ENCODE assay signal across 9 cellular contexts in genomic region chr14:77022219-77022852, GRCh38. TPM values are rescaled to one million over a fixed set of nuclear protein-coding genes. Genes with fewer than 3 reads are reported as not detected.
A peak's percentile ranks its signal among the peaks of the same experiment; 100 is the strongest.
DNase-seq lines count a peak whose midpoint lies in the region; ATAC-seq, FAIRE-seq and TF ChIP-seq lines count a peak whose summit lies in the region.
"Had no signal": no experiment of that assay in that cellular context is flagged by ENCODE, and none has a peak within 500 bp of the region (broad histone marks: within the 10 kb centered on the region; RNA-seq: fewer than 3 reads in every experiment).

No MANE protein-coding gene starts in this region.

- no peaks in the 10 kb centered on the region for H3K9me3 Mint-ChIP-seq in T-cell
- H3K9me3 Mint-ChIP-seq in naive thymus-derived CD8-positive, alpha-beta T cell: no peaks in the 10 kb centered on the region

- FAIRE-seq in D721Med (lab: Jason Lieb, UNC): no peak

- ATAC-seq in HG03039 (IDR thresholded peaks at IDR 0.05; ENCODE audit: unreplicated experiment) (peak; percentile 45), T-cell (replicated peaks in 1 of 4) (no peak), GM19324 (IDR thresholded peaks at IDR 0.05; ENCODE audit: low FRiP score, unreplicated experiment) (no peak)
- no peak for ATAC-seq in naive thymus-derived CD8-positive, alpha-beta T cell

- H3K36me3 Mint-ChIP-seq in T-cell: peaks cover 4% of the 10 kb centered on the region
- peaks cover 6 to 20% (median 6%) of the 10 kb centered on the region in 3 donors for H3K36me3 Mint-ChIP-seq in naive thymus-derived CD8-positive, alpha-beta T cell

- TF ChIP-seq CTCF in D721Med (IDR thresholded peaks at IDR 0.05; ENCODE audit: insufficient read depth, missing control alignments): no peak

- no peaks in the 10 kb centered on the region for H3K27me3 Mint-ChIP-seq in T-cell
- no peaks in the 10 kb centered on the region for H3K27me3 Mint-ChIP-seq in naive thymus-derived CD8-positive, alpha-beta T cell
- H3K27me3 Mint-ChIP-seq: B cell had no signal

- H3K4me1 Mint-ChIP-seq in T-cell: peaks cover 30 to 46% (median 38%) of the 10 kb centered on the region in 3 donors
- peaks cover 14 to 40% (median 37%) of the 10 kb centered on the region in 4 donors for H3K4me1 Mint-ChIP-seq in naive thymus-derived CD8-positive, alpha-beta T cell

- DNase-seq in NCI-H2171 treated with DMSO at 0.1 percent for 48 hours (lab: John Stamatoyannopoulos, UW): peak; percentile 75
- no peak for DNase-seq in NCI-H2171 (lab: John Stamatoyannopoulos, UW)
- DNase-seq in T-cell: no peak
- DNase-seq in naive thymus-derived CD8-positive, alpha-beta T cell: no peak
- no peak for DNase-seq in cerebellar nuclear complex (lab: John Stamatoyannopoulos, UW)
- DNase-seq in D721Med (ENCODE audit: insufficient read length, low spot score): no peak

- H3K4me3 Mint-ChIP-seq in T-cell: peak overlapping the region in 1 of 3 donors; percentile 76
- peak overlapping the region in 2 of 10 donors; percentile 7 to 45 for H3K4me3 Mint-ChIP-seq in naive thymus-derived CD8-positive, alpha-beta T cell
- H3K4me3 Mint-ChIP-seq: B cell had no signal

- CTCF ChIA-PET in T-cell (lab: Charles Lee): interaction anchor here (0.6 to 0.7 kb wide), 2 partner anchors 41 to 72 kb away, joined by 3 to 8 read pairs; no protein-coding TSS in a partner anchor

- H3K27ac Mint-ChIP-seq in T-cell: peak overlapping the region; percentile 84 to 85
- peak overlapping the region in 8 of 10 donors; percentile 0 to 72 (median 40) for H3K27ac Mint-ChIP-seq in naive thymus-derived CD8-positive, alpha-beta T cell
- H3K27ac Mint-ChIP-seq: B cell had no signal

- POLR2A ChIA-PET in T-cell (lab: Charles Lee): interaction anchor here in 1 of 2 donors (0.7 kb wide), 1 partner anchor 11 kb away, joined by 3 read pairs; no protein-coding TSS in a partner anchor
- POLR2A ChIA-PET in naive thymus-derived CD8-positive, alpha-beta T cell (lab: Charles Lee): interaction anchor here (0.7 to 12.3 kb wide), 2 partner anchors 21 to 154 kb away, joined by 3 to 309 read pairs; no protein-coding TSS in a partner anchor

RNA-seq across cellular contexts. Expression of gene IRF2BPL, which starts 6.2 kb away (rescaled TPM):
- 10 to 100 TPM; 32.6 to 50.4 (median 38.8) TPM for total RNA-seq in T-cell
- total RNA-seq in naive thymus-derived CD8-positive, alpha-beta T cell: 10 to 100 TPM; 24.6 to 26.5 TPM
- 1 to 10 TPM; 1.9 to 3.3 (median 3.2) TPM for polyA plus RNA-seq in naive thymus-derived CD8-positive, alpha-beta T cell
